Comparison of ENCODE assay signal across 1 cellular context in the genomic region with DNA sequence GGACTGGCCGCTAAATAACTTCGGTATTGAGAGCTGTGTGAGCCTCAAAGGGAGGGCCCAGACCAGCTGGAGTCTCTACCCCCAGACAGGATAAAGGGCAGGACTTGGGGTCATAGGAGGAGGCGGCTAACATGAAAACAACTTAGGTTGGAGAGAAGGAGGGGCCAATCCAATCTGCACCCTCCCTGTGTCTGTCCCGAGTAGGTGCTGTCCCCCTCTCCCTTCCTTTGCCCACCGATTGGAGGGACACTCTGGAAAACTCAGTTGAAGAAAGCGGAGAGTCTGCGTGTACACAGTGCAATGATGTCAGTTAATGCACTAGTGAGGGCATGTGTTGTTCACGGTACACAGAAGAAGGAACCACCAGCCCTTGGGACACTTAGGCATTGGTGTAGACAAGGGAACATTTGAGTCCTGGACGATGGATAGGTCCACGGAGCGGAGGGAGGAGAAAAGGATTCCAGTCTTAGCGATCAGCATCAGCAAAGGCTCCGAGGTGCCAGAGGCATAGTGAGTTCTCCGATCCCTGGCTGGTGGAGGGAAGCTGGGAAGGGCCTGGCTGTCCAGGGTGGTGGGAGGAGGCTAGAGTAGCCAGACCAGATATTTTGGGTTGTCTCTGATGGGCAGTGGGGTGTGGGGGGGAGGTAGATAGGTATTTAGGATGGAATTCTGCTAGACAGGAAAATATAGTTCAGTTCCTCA.
A peak's percentile ranks its signal among the peaks of the same experiment; 100 is the strongest.
TF ChIP-seq lines count a peak whose summit lies in the region.

No MANE protein-coding gene starts in this region.

TF ChIP-seq in HepG2, 621 proteins besides CTCF, POLR2A, EP300 and RAD21 (continued from another document and continues in another):
- TF ChIP-seq, protein P1, sequence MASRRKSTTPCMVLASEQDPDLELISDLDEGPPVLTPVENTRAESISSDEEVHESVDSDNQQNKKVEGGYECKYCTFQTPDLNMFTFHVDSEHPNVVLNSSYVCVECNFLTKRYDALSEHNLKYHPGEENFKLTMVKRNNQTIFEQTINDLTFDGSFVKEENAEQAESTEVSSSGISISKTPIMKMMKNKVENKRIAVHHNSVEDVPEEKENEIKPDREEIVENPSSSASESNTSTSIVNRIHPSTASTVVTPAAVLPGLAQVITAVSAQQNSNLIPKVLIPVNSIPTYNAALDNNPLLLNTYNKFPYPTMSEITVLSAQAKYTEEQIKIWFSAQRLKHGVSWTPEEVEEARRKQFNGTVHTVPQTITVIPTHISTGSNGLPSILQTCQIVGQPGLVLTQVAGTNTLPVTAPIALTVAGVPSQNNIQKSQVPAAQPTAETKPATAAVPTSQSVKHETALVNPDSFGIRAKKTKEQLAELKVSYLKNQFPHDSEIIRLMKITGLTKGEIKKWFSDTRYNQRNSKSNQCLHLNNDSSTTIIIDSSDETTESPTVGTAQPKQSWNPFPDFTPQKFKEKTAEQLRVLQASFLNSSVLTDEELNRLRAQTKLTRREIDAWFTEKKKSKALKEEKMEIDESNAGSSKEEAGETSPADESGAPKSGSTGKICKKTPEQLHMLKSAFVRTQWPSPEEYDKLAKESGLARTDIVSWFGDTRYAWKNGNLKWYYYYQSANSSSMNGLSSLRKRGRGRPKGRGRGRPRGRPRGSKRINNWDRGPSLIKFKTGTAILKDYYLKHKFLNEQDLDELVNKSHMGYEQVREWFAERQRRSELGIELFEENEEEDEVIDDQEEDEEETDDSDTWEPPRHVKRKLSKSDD (CRISPR knock-in tag; IDR thresholded peaks at IDR 0.05; ENCODE audit: low read depth): no peak
- TF ChIP-seq, protein P2, sequence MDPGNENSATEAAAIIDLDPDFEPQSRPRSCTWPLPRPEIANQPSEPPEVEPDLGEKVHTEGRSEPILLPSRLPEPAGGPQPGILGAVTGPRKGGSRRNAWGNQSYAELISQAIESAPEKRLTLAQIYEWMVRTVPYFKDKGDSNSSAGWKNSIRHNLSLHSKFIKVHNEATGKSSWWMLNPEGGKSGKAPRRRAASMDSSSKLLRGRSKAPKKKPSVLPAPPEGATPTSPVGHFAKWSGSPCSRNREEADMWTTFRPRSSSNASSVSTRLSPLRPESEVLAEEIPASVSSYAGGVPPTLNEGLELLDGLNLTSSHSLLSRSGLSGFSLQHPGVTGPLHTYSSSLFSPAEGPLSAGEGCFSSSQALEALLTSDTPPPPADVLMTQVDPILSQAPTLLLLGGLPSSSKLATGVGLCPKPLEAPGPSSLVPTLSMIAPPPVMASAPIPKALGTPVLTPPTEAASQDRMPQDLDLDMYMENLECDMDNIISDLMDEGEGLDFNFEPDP (CRISPR knock-in tag; conservative IDR thresholded peaks at IDR 0.05): no peak
- TF ChIP-seq JUN (CRISPR knock-in tag; IDR thresholded peaks at IDR 0.05) (no peak), PLRG1 (conservative IDR thresholded peaks at IDR 0.05) (no peak), LCORL (IDR thresholded peaks at IDR 0.05) (no peak), LCORL (CRISPR knock-in tag; IDR thresholded peaks at IDR 0.05) (no peak), ZC3H13 (CRISPR knock-in tag; IDR thresholded peaks at IDR 0.05) (no peak), ZSCAN9 (CRISPR knock-in tag; IDR thresholded peaks at IDR 0.05; ENCODE audit: borderline replicate concordance) (no peak), CENPT (CRISPR knock-in tag; IDR thresholded peaks at IDR 0.05; ENCODE audit: low read depth) (no peak), KLF9 (CRISPR knock-in tag; IDR thresholded peaks at IDR 0.05; ENCODE audit: low read depth) (peak; percentile 58; the same call in 1 of the 2 replicates), SP5 (CRISPR knock-in tag; IDR thresholded peaks at IDR 0.05; ENCODE audit: borderline replicate concordance, low read depth) (no peak), NPAS2 (CRISPR knock-in tag; IDR thresholded peaks at IDR 0.05; ENCODE audit: borderline replicate concordance) (no peak), NFATC3 (CRISPR knock-in tag; IDR thresholded peaks at IDR 0.05) (no peak), CREB1 (IDR thresholded peaks at IDR 0.05) (no peak), CREB1 (CRISPR knock-in tag; IDR thresholded peaks at IDR 0.05) (no peak), SOX5 (CRISPR knock-in tag; IDR thresholded peaks at IDR 0.05; ENCODE audit: borderline replicate concordance) (no peak), KLF12 (CRISPR knock-in tag; IDR thresholded peaks at IDR 0.05; ENCODE audit: borderline replicate concordance) (no peak), HNF4A (CRISPR knock-in tag; IDR thresholded peaks at IDR 0.05) (no peak), TBX2 (CRISPR knock-in tag; IDR thresholded peaks at IDR 0.05; ENCODE audit: borderline replicate concordance) (no peak), POLR2AphosphoS5 (IDR thresholded peaks at IDR 0.05; ENCODE audit: low read depth, low read length) (no peak), NFE2 (CRISPR knock-in tag; IDR thresholded peaks at IDR 0.05) (no peak), ZNF510 (CRISPR knock-in tag; IDR thresholded peaks at IDR 0.05; ENCODE audit: low read depth) (peak; percentile 73; the same call in 1 of the 2 replicates), ZNF605 (CRISPR knock-in tag; IDR thresholded peaks at IDR 0.05) (0 out of 2 replicates have a peak, but pooled peaks have one; percentile 14), RFX3 (CRISPR knock-in tag; IDR thresholded peaks at IDR 0.05) (no peak), SALL1 (CRISPR knock-in tag; IDR thresholded peaks at IDR 0.05) (peak; percentile 52), ZNF329 (CRISPR knock-in tag; IDR thresholded peaks at IDR 0.05; ENCODE audit: low read depth) (no peak), ZNF354B (CRISPR knock-in tag; IDR thresholded peaks at IDR 0.05) (peak; percentile 18; the same call in 1 of the 2 replicates), GABPA (IDR thresholded peaks at IDR 0.05; ENCODE audit: low read depth, low read length) (no peak), GABPA (CRISPR knock-in tag; IDR thresholded peaks at IDR 0.05; ENCODE audit: low read depth) (no peak), RBM22 (optimal IDR thresholded peaks at IDR 0.05; ENCODE audit: low read length) (no peak), ZNF776 (CRISPR knock-in tag; IDR thresholded peaks at IDR 0.05) (no peak)
- TF ChIP-seq, protein P3, sequence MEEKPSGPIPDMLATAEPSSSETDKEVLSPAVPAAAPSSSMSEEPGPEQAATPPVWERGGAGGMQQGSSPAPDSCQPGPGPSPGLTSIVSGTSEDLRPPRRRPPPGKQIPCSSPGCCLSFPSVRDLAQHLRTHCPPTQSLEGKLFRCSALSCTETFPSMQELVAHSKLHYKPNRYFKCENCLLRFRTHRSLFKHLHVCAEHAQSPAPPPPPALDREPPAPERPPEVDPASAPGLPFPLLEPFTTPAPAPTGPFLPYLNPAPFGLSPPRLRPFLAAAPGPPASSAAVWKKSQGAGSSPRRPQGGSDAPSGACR (CRISPR knock-in tag; IDR thresholded peaks at IDR 0.05): no peak; the same call in 1 of the 2 replicates
- TF ChIP-seq, protein P4, sequence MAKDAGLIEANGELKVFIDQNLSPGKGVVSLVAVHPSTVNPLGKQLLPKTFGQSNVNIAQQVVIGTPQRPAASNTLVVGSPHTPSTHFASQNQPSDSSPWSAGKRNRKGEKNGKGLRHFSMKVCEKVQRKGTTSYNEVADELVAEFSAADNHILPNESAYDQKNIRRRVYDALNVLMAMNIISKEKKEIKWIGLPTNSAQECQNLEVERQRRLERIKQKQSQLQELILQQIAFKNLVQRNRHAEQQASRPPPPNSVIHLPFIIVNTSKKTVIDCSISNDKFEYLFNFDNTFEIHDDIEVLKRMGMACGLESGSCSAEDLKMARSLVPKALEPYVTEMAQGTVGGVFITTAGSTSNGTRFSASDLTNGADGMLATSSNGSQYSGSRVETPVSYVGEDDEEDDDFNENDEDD (CRISPR knock-in tag; IDR thresholded peaks at IDR 0.05; ENCODE audit: borderline replicate concordance): no peak
- TF ChIP-seq, protein P5, sequence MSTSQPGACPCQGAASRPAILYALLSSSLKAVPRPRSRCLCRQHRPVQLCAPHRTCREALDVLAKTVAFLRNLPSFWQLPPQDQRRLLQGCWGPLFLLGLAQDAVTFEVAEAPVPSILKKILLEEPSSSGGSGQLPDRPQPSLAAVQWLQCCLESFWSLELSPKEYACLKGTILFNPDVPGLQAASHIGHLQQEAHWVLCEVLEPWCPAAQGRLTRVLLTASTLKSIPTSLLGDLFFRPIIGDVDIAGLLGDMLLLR (CRISPR knock-in tag; IDR thresholded peaks at IDR 0.05): 0 out of 2 replicates have a peak, but pooled peaks have one; percentile 13
- TF ChIP-seq, protein P6, sequence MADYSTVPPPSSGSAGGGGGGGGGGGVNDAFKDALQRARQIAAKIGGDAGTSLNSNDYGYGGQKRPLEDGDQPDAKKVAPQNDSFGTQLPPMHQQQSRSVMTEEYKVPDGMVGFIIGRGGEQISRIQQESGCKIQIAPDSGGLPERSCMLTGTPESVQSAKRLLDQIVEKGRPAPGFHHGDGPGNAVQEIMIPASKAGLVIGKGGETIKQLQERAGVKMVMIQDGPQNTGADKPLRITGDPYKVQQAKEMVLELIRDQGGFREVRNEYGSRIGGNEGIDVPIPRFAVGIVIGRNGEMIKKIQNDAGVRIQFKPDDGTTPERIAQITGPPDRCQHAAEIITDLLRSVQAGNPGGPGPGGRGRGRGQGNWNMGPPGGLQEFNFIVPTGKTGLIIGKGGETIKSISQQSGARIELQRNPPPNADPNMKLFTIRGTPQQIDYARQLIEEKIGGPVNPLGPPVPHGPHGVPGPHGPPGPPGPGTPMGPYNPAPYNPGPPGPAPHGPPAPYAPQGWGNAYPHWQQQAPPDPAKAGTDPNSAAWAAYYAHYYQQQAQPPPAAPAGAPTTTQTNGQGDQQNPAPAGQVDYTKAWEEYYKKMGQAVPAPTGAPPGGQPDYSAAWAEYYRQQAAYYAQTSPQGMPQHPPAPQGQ (CRISPR knock-in tag; IDR thresholded peaks at IDR 0.05; ENCODE audit: borderline replicate concordance): no peak
- TF ChIP-seq, protein P7, sequence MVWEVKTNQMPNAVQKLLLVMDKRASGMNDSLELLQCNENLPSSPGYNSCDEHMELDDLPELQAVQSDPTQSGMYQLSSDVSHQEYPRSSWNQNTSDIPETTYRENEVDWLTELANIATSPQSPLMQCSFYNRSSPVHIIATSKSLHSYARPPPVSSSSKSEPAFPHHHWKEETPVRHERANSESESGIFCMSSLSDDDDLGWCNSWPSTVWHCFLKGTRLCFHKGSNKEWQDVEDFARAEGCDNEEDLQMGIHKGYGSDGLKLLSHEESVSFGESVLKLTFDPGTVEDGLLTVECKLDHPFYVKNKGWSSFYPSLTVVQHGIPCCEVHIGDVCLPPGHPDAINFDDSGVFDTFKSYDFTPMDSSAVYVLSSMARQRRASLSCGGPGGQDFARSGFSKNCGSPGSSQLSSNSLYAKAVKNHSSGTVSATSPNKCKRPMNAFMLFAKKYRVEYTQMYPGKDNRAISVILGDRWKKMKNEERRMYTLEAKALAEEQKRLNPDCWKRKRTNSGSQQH (CRISPR knock-in tag; IDR thresholded peaks at IDR 0.05; ENCODE audit: low read depth): no peak
- TF ChIP-seq, protein P8, sequence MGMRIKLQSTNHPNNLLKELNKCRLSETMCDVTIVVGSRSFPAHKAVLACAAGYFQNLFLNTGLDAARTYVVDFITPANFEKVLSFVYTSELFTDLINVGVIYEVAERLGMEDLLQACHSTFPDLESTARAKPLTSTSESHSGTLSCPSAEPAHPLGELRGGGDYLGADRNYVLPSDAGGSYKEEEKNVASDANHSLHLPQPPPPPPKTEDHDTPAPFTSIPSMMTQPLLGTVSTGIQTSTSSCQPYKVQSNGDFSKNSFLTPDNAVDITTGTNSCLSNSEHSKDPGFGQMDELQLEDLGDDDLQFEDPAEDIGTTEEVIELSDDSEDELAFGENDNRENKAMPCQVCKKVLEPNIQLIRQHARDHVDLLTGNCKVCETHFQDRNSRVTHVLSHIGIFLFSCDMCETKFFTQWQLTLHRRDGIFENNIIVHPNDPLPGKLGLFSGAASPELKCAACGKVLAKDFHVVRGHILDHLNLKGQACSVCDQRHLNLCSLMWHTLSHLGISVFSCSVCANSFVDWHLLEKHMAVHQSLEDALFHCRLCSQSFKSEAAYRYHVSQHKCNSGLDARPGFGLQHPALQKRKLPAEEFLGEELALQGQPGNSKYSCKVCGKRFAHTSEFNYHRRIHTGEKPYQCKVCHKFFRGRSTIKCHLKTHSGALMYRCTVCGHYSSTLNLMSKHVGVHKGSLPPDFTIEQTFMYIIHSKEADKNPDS (CRISPR knock-in tag; IDR thresholded peaks at IDR 0.05): no peak
- TF ChIP-seq, protein P9, sequence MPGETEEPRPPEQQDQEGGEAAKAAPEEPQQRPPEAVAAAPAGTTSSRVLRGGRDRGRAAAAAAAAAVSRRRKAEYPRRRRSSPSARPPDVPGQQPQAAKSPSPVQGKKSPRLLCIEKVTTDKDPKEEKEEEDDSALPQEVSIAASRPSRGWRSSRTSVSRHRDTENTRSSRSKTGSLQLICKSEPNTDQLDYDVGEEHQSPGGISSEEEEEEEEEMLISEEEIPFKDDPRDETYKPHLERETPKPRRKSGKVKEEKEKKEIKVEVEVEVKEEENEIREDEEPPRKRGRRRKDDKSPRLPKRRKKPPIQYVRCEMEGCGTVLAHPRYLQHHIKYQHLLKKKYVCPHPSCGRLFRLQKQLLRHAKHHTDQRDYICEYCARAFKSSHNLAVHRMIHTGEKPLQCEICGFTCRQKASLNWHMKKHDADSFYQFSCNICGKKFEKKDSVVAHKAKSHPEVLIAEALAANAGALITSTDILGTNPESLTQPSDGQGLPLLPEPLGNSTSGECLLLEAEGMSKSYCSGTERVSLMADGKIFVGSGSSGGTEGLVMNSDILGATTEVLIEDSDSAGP (CRISPR knock-in tag; IDR thresholded peaks at IDR 0.05; ENCODE audit: borderline replicate concordance): peak; percentile 46; the same call in 1 of the 2 replicates
- TF ChIP-seq, protein P10, sequence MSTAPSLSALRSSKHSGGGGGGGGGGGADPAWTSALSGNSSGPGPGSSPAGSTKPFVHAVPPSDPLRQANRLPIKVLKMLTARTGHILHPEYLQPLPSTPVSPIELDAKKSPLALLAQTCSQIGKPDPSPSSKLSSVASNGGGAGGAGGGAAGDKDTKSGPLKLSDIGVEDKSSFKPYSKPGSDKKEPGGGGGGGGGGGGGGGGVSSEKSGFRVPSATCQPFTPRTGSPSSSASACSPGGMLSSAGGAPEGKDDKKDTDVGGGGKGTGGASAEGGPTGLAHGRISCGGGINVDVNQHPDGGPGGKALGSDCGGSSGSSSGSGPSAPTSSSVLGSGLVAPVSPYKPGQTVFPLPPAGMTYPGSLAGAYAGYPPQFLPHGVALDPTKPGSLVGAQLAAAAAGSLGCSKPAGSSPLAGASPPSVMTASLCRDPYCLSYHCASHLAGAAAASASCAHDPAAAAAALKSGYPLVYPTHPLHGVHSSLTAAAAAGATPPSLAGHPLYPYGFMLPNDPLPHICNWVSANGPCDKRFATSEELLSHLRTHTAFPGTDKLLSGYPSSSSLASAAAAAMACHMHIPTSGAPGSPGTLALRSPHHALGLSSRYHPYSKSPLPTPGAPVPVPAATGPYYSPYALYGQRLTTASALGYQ (CRISPR knock-in tag; IDR thresholded peaks at IDR 0.05): no peak
- TF ChIP-seq, protein P11, sequence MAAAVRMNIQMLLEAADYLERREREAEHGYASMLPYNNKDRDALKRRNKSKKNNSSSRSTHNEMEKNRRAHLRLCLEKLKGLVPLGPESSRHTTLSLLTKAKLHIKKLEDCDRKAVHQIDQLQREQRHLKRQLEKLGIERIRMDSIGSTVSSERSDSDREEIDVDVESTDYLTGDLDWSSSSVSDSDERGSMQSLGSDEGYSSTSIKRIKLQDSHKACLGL (CRISPR knock-in tag; IDR thresholded peaks at IDR 0.05): no peak
